9 cellular contexts compared by ENCODE assay signal in the genomic region with DNA sequence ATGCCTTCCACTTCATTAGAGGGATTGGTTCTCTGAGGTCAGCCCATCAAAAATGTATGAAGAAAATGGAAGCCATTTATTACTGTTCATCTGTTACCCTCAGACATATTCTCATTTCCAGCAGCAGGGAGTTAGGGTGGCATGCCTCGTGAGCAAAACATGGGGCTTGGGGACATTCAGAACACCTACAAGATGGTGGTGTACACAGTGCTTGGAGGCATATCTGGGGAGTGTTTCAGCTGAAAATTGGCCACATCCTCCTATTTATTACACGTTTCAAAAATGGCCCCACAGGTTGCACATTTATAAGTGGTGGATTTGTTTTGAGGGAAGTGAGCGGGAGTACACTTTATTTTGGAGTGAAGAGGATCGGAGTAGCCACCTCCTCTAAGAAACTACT.
A peak's percentile ranks its signal among the peaks of the same experiment; 100 is the strongest.
DNase-seq lines count a peak whose midpoint lies in the region; FAIRE-seq and TF ChIP-seq lines count a peak whose summit lies in the region.
"Had no signal": no experiment of that assay in that cellular context is flagged by ENCODE, and none has a peak within 500 bp of the region (broad histone marks: within the 10 kb centered on the region; RNA-seq: fewer than 3 reads in every experiment).

No MANE protein-coding gene starts in this region.

- H3K9me3 ChIP-seq in BE2C, result no peaks in the 10 kb centered on the region
- peaks cover 0 to 1% of the 10 kb centered on the region in 2 donors for H3K9me3 ChIP-seq in neuronal stem cell (replicated peaks in 1 of 2; ENCODE audit: control insufficient read depth in 2 of 2, insufficient read depth in 1 of 2, low read depth in 1 of 2, low read length in 2 of 2)

- H2AK5ac ChIP-seq in neuronal stem cell (ENCODE audit: low read depth, low read length), result no peak overlapping the region

- WGBS in neuronal stem cell (ENCODE audit: extremely low coverage in 2 of 2, insufficient read length in 2 of 2, insufficient replicate concordance in 1 of 2), 2 donors, result no CpG with 5 or more reads among the region's 4 CpGs

- no peak overlapping the region for H2BK12ac ChIP-seq in neuronal stem cell (ENCODE audit: low read length)

- DNase-seq in BE2C, result no peak
- no peak for DNase-seq in H54 (ENCODE audit: insufficient read length, low spot score)
- DNase-seq in coronary artery (ENCODE audit: low spot score), result no peak
- no peak for DNase-seq in neuronal stem cell (ENCODE audit: low spot score)
- DNase-seq in NCI-H2171 (lab: John Stamatoyannopoulos, UW), result no peak
- no peak for DNase-seq in activated CD4-positive, CD25-positive, alpha-beta regulatory T cell treated with anti-CD3 and anti-CD28 coated beads, Interleukin-2, amount 50 U/mL, for 72 hours
- no peak for DNase-seq in activated gamma-delta T cell (lab: John Stamatoyannopoulos, UW)
- DNase-seq in GF-D8 (lab: John Stamatoyannopoulos, UW), result no peak
- DNase-seq: activated CD4-positive, alpha-beta T cell treated with anti-CD3 and anti-CD28 coated beads for 4 hours had no signal

- no peak overlapping the region for H3K14ac ChIP-seq in neuronal stem cell (ENCODE audit: low read length)

- no peak overlapping the region for H2BK15ac ChIP-seq in neuronal stem cell (ENCODE audit: low read length)

- H3K27ac ChIP-seq in coronary artery (peak overlapping the region in 1 of 2 donors; percentile 91), neuronal stem cell (replicated peaks; ENCODE audit: low read length) (no peak overlapping the region)

- H3K9ac ChIP-seq in neuronal stem cell (ENCODE audit: low read depth, low read length, poor library complexity), result no peak overlapping the region

- FAIRE-seq in H54 (lab: Jason Lieb, UNC), result peak; percentile 11

- no peak overlapping the region for H4K91ac ChIP-seq in neuronal stem cell (ENCODE audit: low read depth, low read length, poor library complexity)

- H3K18ac ChIP-seq in neuronal stem cell (ENCODE audit: low read length), result no peak overlapping the region

- H3K36me3 ChIP-seq in BE2C (no peaks in the 10 kb centered on the region), neuronal stem cell (replicated peaks in 1 of 2; ENCODE audit: control insufficient read depth in 2 of 2, insufficient read depth in 2 of 2, low read length in 2 of 2) (no peaks in the 10 kb centered on the region)

- no peaks in the 10 kb centered on the region for H3K79me1 ChIP-seq in neuronal stem cell (ENCODE audit: low read depth, low read length)

- H2AFZ ChIP-seq in neuronal stem cell (ENCODE audit: low read length), result no peak overlapping the region

- H3K27me3 ChIP-seq in BE2C (no peaks in the 10 kb centered on the region), neuronal stem cell (ENCODE audit: control insufficient read depth in 3 of 3, insufficient read depth in 3 of 3, low read depth in 1 of 3, low read length in 3 of 3) (peaks cover 0 to 8% (median 0%) of the 10 kb centered on the region in 3 experiments)

- H3K4me1 ChIP-seq in BE2C, result peaks cover 36% of the 10 kb centered on the region
- H3K4me1 ChIP-seq in neuronal stem cell (ENCODE audit: control insufficient read depth in 2 of 2, insufficient read depth in 1 of 2, low read depth in 1 of 2, low read length in 2 of 2), result peaks cover 6 to 7% of the 10 kb centered on the region in 2 donors

- no peak overlapping the region for H2BK120ac ChIP-seq in neuronal stem cell (ENCODE audit: low read depth, low read length)

- no peak overlapping the region for H3K4ac ChIP-seq in neuronal stem cell (ENCODE audit: low read length)

- H4K8ac ChIP-seq in neuronal stem cell (ENCODE audit: low read depth, low read length), result no peak overlapping the region

- TF ChIP-seq POLR2A in H54 (IDR thresholded peaks at IDR 0.05; ENCODE audit: low read depth, low read length), result no peak

- H2BK5ac ChIP-seq in neuronal stem cell (ENCODE audit: low read length), result no peak overlapping the region

- TF ChIP-seq CTCF in BE2C (IDR thresholded peaks at IDR 0.05; ENCODE audit: low read depth, low read length) (no peak), coronary artery (IDR thresholded peaks at IDR 0.05) (no peak)

- H3K4me2 ChIP-seq in neuronal stem cell (ENCODE audit: insufficient read depth, low read length, poor library complexity, severe bottlenecking), result peak overlapping the region; percentile 75

- no peak overlapping the region for H3K23ac ChIP-seq in neuronal stem cell (ENCODE audit: low read depth, low read length, poor library complexity)

- H3K4me3 ChIP-seq in BE2C (ENCODE audit: low read depth, low read length), result peak overlapping the region; percentile 89
- peak overlapping the region; percentile 75 for H3K4me3 ChIP-seq in coronary artery
- H3K4me3 ChIP-seq in neuronal stem cell (ENCODE audit: low read length in 2 of 2), result peak overlapping the region in 1 of 2 donors; percentile 67
